In the genomic region with DNA sequence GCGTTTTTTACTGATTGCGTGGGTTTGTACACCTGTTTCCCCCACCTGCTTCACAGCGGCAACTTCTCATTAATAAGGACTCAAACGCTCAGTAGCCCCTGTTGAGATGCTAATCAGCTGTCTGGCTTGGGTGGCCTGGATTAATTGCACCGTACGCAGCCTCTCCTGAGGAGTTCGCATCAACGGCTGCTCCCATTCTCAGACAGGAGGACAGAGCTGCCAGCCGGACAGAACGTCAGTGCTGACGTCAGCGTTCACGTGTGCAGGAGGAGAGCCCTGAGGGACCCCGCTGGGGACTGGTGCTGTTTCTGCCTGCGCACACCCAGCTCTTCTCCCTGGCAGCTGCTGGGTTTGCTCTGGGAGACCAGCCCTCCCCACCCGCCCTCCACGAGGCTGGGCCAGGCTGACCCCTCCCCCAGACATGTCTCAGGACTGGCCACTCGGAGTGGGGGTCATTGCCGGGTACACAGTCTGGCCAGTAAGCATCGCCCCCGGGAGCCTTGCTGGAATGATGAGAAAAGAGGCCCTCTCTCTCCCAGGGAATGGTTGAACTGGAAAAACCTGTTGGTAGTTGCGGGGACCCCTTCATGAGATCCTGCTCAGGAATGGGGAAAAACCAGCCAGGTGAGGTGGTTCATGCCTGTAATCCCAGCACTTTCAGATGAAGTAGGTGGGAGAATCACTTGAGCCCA, we compare ENCODE assay signal across 9 cellular contexts. TPM values are rescaled to one million over a fixed set of nuclear protein-coding genes. Genes with fewer than 3 reads are reported as not detected.
DNase-seq lines count a peak whose midpoint lies in the region; ATAC-seq, FAIRE-seq and TF ChIP-seq lines count a peak whose summit lies in the region.
"Had no signal": no experiment of that assay in that cellular context is flagged by ENCODE, and none has a peak within 500 bp of the region (broad histone marks: within the 10 kb centered on the region; RNA-seq: fewer than 3 reads in every experiment).

No MANE protein-coding gene starts in this region.

- H3K9me3 ChIP-seq in lung (ENCODE audit: control insufficient read depth in 2 of 2, insufficient read depth in 1 of 2, low read length in 1 of 2) = no peaks in the 10 kb centered on the region

- peak; percentile 77 for FAIRE-seq in GM12891 (lab: Jason Lieb, UNC)

- TF ChIP-seq CTCF in lung (IDR thresholded peaks at IDR 0.05; ENCODE audit: control extremely low read depth, extremely low read depth) = no peak

- H3K36me3 ChIP-seq in lung (ENCODE audit: control insufficient read depth in 2 of 2, insufficient read depth in 2 of 2, low read length in 2 of 2) = no peaks in the 10 kb centered on the region

- intact Hi-C loops in dendritic cell treated with granulocyte-macrophage colony-stimulating factor and Interleukin-4, amounts not matched to agents 40 ng/mL and 50 ng/mL, for 4 days (cut with micrococcal nuclease) = no loop called here

- H3K36me3 Mint-ChIP-seq in dendritic cell treated with granulocyte-macrophage colony-stimulating factor and Interleukin-4, amounts not matched to agents 40 ng/mL and 50 ng/mL, for 4 days (ENCODE audit: low read depth) = no peaks in the 10 kb centered on the region

- H3K4me1 Mint-ChIP-seq in dendritic cell treated with granulocyte-macrophage colony-stimulating factor and Interleukin-4, amounts not matched to agents 40 ng/mL and 50 ng/mL, for 4 days (ENCODE audit: low read depth) = peaks cover 46% of the 10 kb centered on the region

- H3K27me3 ChIP-seq in lung (ENCODE audit: control insufficient read depth, insufficient read depth) = no peaks in the 10 kb centered on the region

- peaks cover 5% of the 10 kb centered on the region for H3K27me3 Mint-ChIP-seq in dendritic cell treated with granulocyte-macrophage colony-stimulating factor and Interleukin-4, amounts not matched to agents 40 ng/mL and 50 ng/mL, for 4 days

- no peak overlapping the region for H3K27ac Mint-ChIP-seq in dendritic cell treated with granulocyte-macrophage colony-stimulating factor and Interleukin-4, amounts not matched to agents 40 ng/mL and 50 ng/mL, for 4 days

- DNase-seq in GM12891 (ENCODE audit: insufficient read length, low spot score) (no peak), NCI-H526 treated with DMSO at 0.1 percent for 48 hours (lab: John Stamatoyannopoulos, UW) (peak; percentile 80), lung (ENCODE audit: low spot score) (peak; percentile 80), substantia nigra (lab: John Stamatoyannopoulos, UW) (peak in 48 of 49 donors; percentile 7 to 97 (median 68)), NCI-H1694 (lab: John Stamatoyannopoulos, UW) (no peak), T1000 (lab: John Stamatoyannopoulos, UW) (no peak)
- no peak for DNase-seq in activated CD4-positive, alpha-beta T cell treated with anti-CD3 and anti-CD28 coated beads, Interleukin-2, amount 50 U/mL, for 1 hour

- H3K4me1 ChIP-seq in lung (ENCODE audit: control insufficient read depth in 2 of 2, insufficient read depth in 2 of 2, low read length in 2 of 2) = peaks cover 0 to 5% of the 10 kb centered on the region in 2 donors

- peak overlapping the region; percentile 10 for H3K4me3 Mint-ChIP-seq in dendritic cell treated with granulocyte-macrophage colony-stimulating factor and Interleukin-4, amounts not matched to agents 40 ng/mL and 50 ng/mL, for 4 days

- H3K4me3 ChIP-seq in lung = no peak overlapping the region

- H3K9me3 Mint-ChIP-seq in dendritic cell treated with granulocyte-macrophage colony-stimulating factor and Interleukin-4, amounts not matched to agents 40 ng/mL and 50 ng/mL, for 4 days = no peaks in the 10 kb centered on the region

- TF ChIP-seq POLR2A in GM12891 (IDR thresholded peaks at IDR 0.05; ENCODE audit: low read depth, low read length) = no peak

- peak; percentile 51 for ATAC-seq in lung (ENCODE audit: insufficient read depth, low FRiP score)

- H3K27ac ChIP-seq in lung (ENCODE audit: low read depth in 1 of 2, low read length in 1 of 2) (peak overlapping the region; percentile 3 to 57), substantia nigra (ENCODE audit: low read depth, low read length, poor library complexity, severe bottlenecking) (peak overlapping the region; percentile 61)
- H3K27ac ChIP-seq: KMS-11 had no signal

- WGBS in lung, 2 donors = 18 to 27% methylated on average over 22 of the region's 22 CpGs

TF ChIP-seq in GM12891, 5 proteins besides CTCF, POLR2A, EP300 and RAD21:
- TF ChIP-seq POLR2AphosphoS5 (IDR thresholded peaks at IDR 0.05; ENCODE audit: low read depth, low read length) (no peak), SPI1 (IDR thresholded peaks at IDR 0.05; ENCODE audit: low read depth, low read length) (no peak), POU2F2 (IDR thresholded peaks at IDR 0.05; ENCODE audit: low read depth, low read length) (no peak), TAF1 (IDR thresholded peaks at IDR 0.05; ENCODE audit: low read depth, low read length) (no peak), PAX5 (IDR thresholded peaks at IDR 0.05; ENCODE audit: insufficient read depth, low read length, severe bottlenecking) (no peak)

RNA-seq across cellular contexts. Expression of gene BANP, which starts 5.7 kb away (rescaled TPM):
- polyA plus RNA-seq in GM12891 (2012; ENCODE audit: low read depth, missing spikeins) = 11.9 TPM
- total RNA-seq in lung = 10 to 100 TPM; 26.1 to 56.6 TPM
- 10 to 100 TPM; 10.3 to 14.0 TPM for polyA plus RNA-seq in lung

RNA-seq across cellular contexts. Expression of gene CA5A, which starts 9.2 kb away (rescaled TPM):
- polyA plus RNA-seq in GM12891 (2012; ENCODE audit: low read depth, missing spikeins) = 0.09 TPM
- total RNA-seq in lung = under 1 TPM; 0.03 to 0.63 TPM
- under 1 TPM in 1 of 2 donors, not detected in 1; 0.14 TPM for polyA plus RNA-seq in lung

Comparison
In these comparisons a context has a peak if more than half of its experiments do, and no peak if none do; other contexts are left out.
1. DNase-seq: peak in NCI-H526 treated with DMSO at 0.1 percent for 48 hours (single experiment), lung (single experiment) and substantia nigra (48 of 49); none in GM12891 (single experiment), NCI-H1694 (single experiment), activated CD4-positive, alpha-beta T cell treated with anti-CD3 and anti-CD28 coated beads, Interleukin-2, amount 50 U/mL, for 1 hour (single experiment) and T1000 (single experiment).